ENCODE assay signal across 8 cellular contexts in the genomic region with DNA sequence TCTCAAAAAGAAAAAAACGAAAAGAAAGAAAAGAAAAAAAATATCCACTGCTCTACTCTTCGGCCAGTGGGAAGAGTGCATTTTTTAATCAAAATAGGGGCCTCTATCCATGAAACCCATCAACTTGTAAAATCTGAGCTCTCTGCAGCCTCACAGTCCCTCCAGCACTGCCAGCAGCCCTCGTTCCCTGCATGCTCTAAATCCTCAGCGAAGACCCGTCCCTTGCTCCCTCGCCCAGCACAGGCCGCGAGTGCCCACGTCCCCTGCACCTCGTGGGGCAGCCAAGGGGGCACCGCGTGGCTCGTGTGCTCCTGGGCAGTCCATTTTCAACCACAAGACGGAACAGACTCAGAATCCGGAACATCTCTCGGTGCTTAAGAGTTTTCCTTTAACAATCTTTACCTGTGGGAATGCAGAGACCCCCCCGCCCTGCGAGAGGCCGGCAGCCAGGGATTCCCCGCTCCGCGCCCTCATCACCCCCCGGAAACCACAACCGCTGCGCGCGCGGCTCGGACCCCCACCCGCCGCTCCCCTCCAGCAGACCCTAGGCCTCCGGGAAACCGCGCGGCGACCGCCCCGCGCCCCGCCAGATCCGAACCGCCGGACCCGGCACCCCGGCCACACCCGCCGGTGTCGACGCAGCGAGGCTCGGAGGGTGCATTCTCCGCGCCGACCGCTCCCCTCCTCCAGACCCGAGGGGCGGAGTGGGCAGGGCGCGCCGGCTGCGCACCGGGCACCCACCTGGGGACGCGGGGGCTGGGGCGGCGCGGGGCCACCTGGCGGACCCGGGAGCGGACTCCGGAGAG. TPM values are rescaled to one million over a fixed set of nuclear protein-coding genes. Genes with fewer than 3 reads are reported as not detected.
A peak's percentile ranks its signal among the peaks of the same experiment; 100 is the strongest.
DNase-seq lines count a peak whose midpoint lies in the region; ATAC-seq, FAIRE-seq and TF ChIP-seq lines count a peak whose summit lies in the region.

No MANE protein-coding gene starts in this region.

- TF ChIP-seq POLR2A in GM12878 (IDR thresholded peaks at IDR 0.05; ENCODE audit: low read depth, low read length) = no peak
- no peak for TF ChIP-seq POLR2A in vagina (IDR thresholded peaks at IDR 0.05)
- no peak for TF ChIP-seq POLR2A in erythroblast (IDR thresholded peaks at IDR 0.05; ENCODE audit: low read length)

- POLR2A ChIA-PET in GM12878 (lab: Charles Lee) = interaction anchor here (0.6 to 1.0 kb wide), 2 partner anchors 16 to 74 kb away, joined by 3 to 4 read pairs; no protein-coding TSS in a partner anchor

- TF ChIP-seq CTCF in GM12878 (IDR thresholded peaks at IDR 0.05 in 2 of 3, conservative IDR thresholded peaks at IDR 0.05 in 1 of 3; ENCODE audit: control insufficient read depth in 2 of 3, extremely low read depth in 1 of 3, insufficient read depth in 1 of 3, low read depth in 3 of 3, low read length in 3 of 3) (no peak), lung (IDR thresholded peaks at IDR 0.05; ENCODE audit: control extremely low read depth, extremely low read depth) (no peak), vagina (IDR thresholded peaks at IDR 0.05) (no peak)

- peak overlapping the region; percentile 77 for H3K9ac ChIP-seq in GM12878 (ENCODE audit: control insufficient read depth, insufficient read depth, low read length)

- H3K27me3 ChIP-seq in GM12878 (replicated peaks in 1 of 2; ENCODE audit: control insufficient read depth in 2 of 2, insufficient read depth in 2 of 2, low read length in 1 of 2) = peaks cover 2 to 7% of the 10 kb centered on the region in 2 experiments; a peak in 3 of 4 replicates
- H3K27me3 ChIP-seq in lung (ENCODE audit: control insufficient read depth, insufficient read depth) = no peaks in the 10 kb centered on the region
- H3K27me3 ChIP-seq in vagina = no peaks in the 10 kb centered on the region

- TF ChIP-seq EP300 in Ishikawa (IDR thresholded peaks at IDR 0.05; ENCODE audit: borderline replicate concordance) (no peak), GM12878 (IDR thresholded peaks at IDR 0.05; ENCODE audit: borderline replicate concordance in 1 of 2, control insufficient read depth in 1 of 2, low read depth in 2 of 2, low read length in 2 of 2) (no peak)

- in situ Hi-C loops in GM12878 (cut with MboI) = no loop called here

- H3K27ac ChIP-seq in GM12878 (ENCODE audit: control insufficient read depth, insufficient read depth) (peak overlapping the region; percentile 53), lung (ENCODE audit: low read depth in 1 of 2, low read length in 1 of 2) (peak overlapping the region; percentile 75 to 81), vagina (peak overlapping the region; percentile 84)

- H3K4me3 ChIP-seq in GM12878 (peak overlapping the region; percentile 83), lung (peak overlapping the region; percentile 63), vagina (peak overlapping the region; percentile 85 to 98)

- no peaks in the 10 kb centered on the region; a peak in 1 of 4 replicates for H3K36me3 ChIP-seq in GM12878 (ENCODE audit: control insufficient read depth in 2 of 2, insufficient read depth in 2 of 2, low read length in 1 of 2)
- H3K36me3 ChIP-seq in lung (ENCODE audit: control insufficient read depth in 2 of 2, insufficient read depth in 2 of 2, low read length in 2 of 2) = no peaks in the 10 kb centered on the region
- no peaks in the 10 kb centered on the region for H3K36me3 ChIP-seq in vagina

- H3K4me2 ChIP-seq in GM12878 (ENCODE audit: control insufficient read depth, insufficient read depth) = peak overlapping the region; percentile 85

- H4K20me1 ChIP-seq in GM12878 (ENCODE audit: control insufficient read depth, insufficient read depth) = 0 out of 2 replicates have a peak, but pooled peaks cover 2% of the 10 kb centered on the region

- RAD21 ChIA-PET in GM12878 (lab: Charles Lee; ENCODE audit: unreplicated experiment) = interaction anchor here (0.7 kb wide), 1 partner anchor 17 kb away, joined by 3 read pairs; a partner anchor contains a TSS

- TF ChIP-seq RAD21 in Ishikawa (IDR thresholded peaks at IDR 0.05; ENCODE audit: low read depth) = no peak
- TF ChIP-seq RAD21 in GM12878 (IDR thresholded peaks at IDR 0.05; ENCODE audit: insufficient read depth, low read depth, low read length) = no peak

- no peak for FAIRE-seq in GM12878 (lab: Jason Lieb, UNC)

- BruUV-seq in GM12878 (replicated peaks; lab: Mats Ljungman, UMichigan) = TSS peak; percentile 63

- H2AFZ ChIP-seq in GM12878 (ENCODE audit: control insufficient read depth, low read depth, low read length) = peak overlapping the region; percentile 94

- under 1% methylated on average over 37 of the region's 71 CpGs for WGBS in GM12878 (ENCODE audit: insufficient coverage, insufficient replicate concordance, low lambda C conversion rate, missing lambda C conversion rate)
- 1% methylated on average over 59 to 71 of the region's 71 CpGs for WGBS in lung, 2 donors

- no peak for ATAC-seq in GM12878
- peak; percentile 1 for ATAC-seq in lung (ENCODE audit: insufficient read depth, low FRiP score)

- SMC1A ChIA-PET in GM12878 (lab: Charles Lee; ENCODE audit: uncharacterized antibody, unreplicated experiment) = interaction anchor here (0.7 to 1.0 kb wide), 2 partner anchors 17 to 333 kb away, joined by 3 read pairs; a partner anchor contains a TSS

- H3K79me2 ChIP-seq in GM12878 (ENCODE audit: control insufficient read depth, insufficient read depth, low read length) = peaks cover 37% of the 10 kb centered on the region

- H3K4me1 ChIP-seq in GM12878 (ENCODE audit: control insufficient read depth, insufficient read depth, low read length) (peaks cover 20% of the 10 kb centered on the region), lung (ENCODE audit: control insufficient read depth in 2 of 2, insufficient read depth in 2 of 2, low read length in 2 of 2) (peaks cover 0 to 23% of the 10 kb centered on the region in 2 donors), vagina (peaks cover 54% of the 10 kb centered on the region)

- peak; percentile 42 for DNase-seq in DMS 273 (lab: John Stamatoyannopoulos, UW; ENCODE audit: unreplicated experiment)
- no peak for DNase-seq in DMS 273 treated with DMSO at 0.1 percent for 48 hours (lab: John Stamatoyannopoulos, UW)
- no peak for DNase-seq in GM12878 (ENCODE audit: low read depth, low spot score)
- DNase-seq in lung (ENCODE audit: low spot score) = no peak
- DNase-seq in vagina (ENCODE audit: extremely low spot score in 2 of 2) = no peak
- no peak for DNase-seq in UCSD-AML1 (lab: John Stamatoyannopoulos, UW; ENCODE audit: unreplicated experiment)
- no peak for DNase-seq in erythroblast (lab: John Stamatoyannopoulos, UW)

- H3K9me3 ChIP-seq in GM12878 (replicated peaks; ENCODE audit: control insufficient read depth, insufficient read depth, low read length) (no peaks in the 10 kb centered on the region; the same call in 2 of the 3 replicates), lung (ENCODE audit: control insufficient read depth in 2 of 2, insufficient read depth in 1 of 2, low read length in 1 of 2) (peaks cover 0 to 2% of the 10 kb centered on the region in 2 donors), vagina (no peaks in the 10 kb centered on the region)

- CTCF ChIA-PET in GM12878 (lab: Yijun Ruan, JAX) = interaction anchor here (0.7 to 1.0 kb wide), 2 partner anchors 13 to 16 kb away, joined by 3 to 4 read pairs; no protein-coding TSS in a partner anchor

- intact Hi-C loops in GM12878 (cut with micrococcal nuclease; ENCODE audit: unreplicated experiment) (no loop called here), vagina (cut with DNase I) (no loop called here)

RNA-seq across cellular contexts. Expression of a gene that starts 0.6 kb away (rescaled TPM):
- 95.4 and 118 TPM in 2 replicates for total RNA-seq in GM12878 (2013; cell fraction: nucleolus; rRNA removed)
- total RNA-seq in GM12878 (2014; rRNA removed) = 28.8 and 33.3 TPM in 2 replicates
- total RNA-seq in GM12878 (2014; rRNA removed; fragmentation: Illumina TruSeq; extraction: Trizol) = 23.9 and 24.2 TPM in 2 replicates
- total RNA-seq in GM12878 (2021) = 41.2 and 42.2 TPM in 2 replicates
- 11.7 TPM for polyA plus RNA-seq in GM12878 (2011; ENCODE audit: low read depth)
- 49.9 and 52.5 TPM in 2 replicates for polyA plus RNA-seq in GM12878 (2011; rRNA removed)
- 39.6 and 41.8 TPM in 2 replicates for polyA plus RNA-seq in GM12878 (2011; cell fraction: cytosol; rRNA removed)
- 45.9 and 49.2 TPM in 2 replicates for polyA plus RNA-seq in GM12878 (2011; cell fraction: nucleus; rRNA removed)
- 14.5 and 20.1 TPM in 2 replicates for polyA plus RNA-seq in GM12878 (2012)
- polyA plus RNA-seq in GM12878 (2014; fragmentation: Illumina TruSeq; extraction: Trizol) = 26.2 and 28.1 TPM in 2 replicates
- polyA plus RNA-seq in GM12878 (2014; fragmentation: Nextera tagmentation; extraction: Ambion mirVana) = 1 to 10 TPM; 2.8 to 4.5 TPM
- polyA plus RNA-seq in GM12878 (2014; rRNA removed) = 25.0 and 27.9 TPM in 2 replicates
- polyA plus RNA-seq in GM12878 (2016; fragmentation: Nextera tagmentation; extraction: Ambion mirVana) = 10 to 100 TPM; 30.0 to 31.2 TPM
- polyA minus RNA-seq in GM12878 (2011; rRNA and poly(A)+ RNA removed) = 69.3 and 75.6 TPM in 2 replicates
- polyA minus RNA-seq in GM12878 (2011; cell fraction: cytosol; rRNA and poly(A)+ RNA removed) = 23.0 and 25.9 TPM in 2 replicates
- polyA minus RNA-seq in GM12878 (2011; cell fraction: nucleus; rRNA and poly(A)+ RNA removed) = 27.4 and 39.7 TPM in 2 replicates
- total RNA-seq in lung = 10 to 100 TPM; 29.9 to 31.5 TPM
- 10 to 100 TPM in 1 of 2 donors, 1 to 10 TPM in 1; 8.9 to 15.1 TPM for polyA plus RNA-seq in lung
- total RNA-seq in vagina = 32.4 TPM

RNA-seq across cellular contexts. Expression of a gene that starts 1.3 kb away (rescaled TPM):
- total RNA-seq in GM12878 (2013; cell fraction: nucleolus; rRNA removed) = 0.13 TPM in 1 of 2 replicates, not detected in the other
- total RNA-seq in GM12878 (2014; rRNA removed) (0.05 and 0.06 TPM in 2 replicates), GM12878 (2014; rRNA removed; fragmentation: Illumina TruSeq; extraction: Trizol) (0.04 TPM in 1 of 2 replicates, not detected in the other), GM12878 (2021) (0.10 TPM in 1 of 2 replicates, not detected in the other), lung (1 to 10 TPM in 1 of 2 donors, under 1 TPM in 1; 0.94 to 1.6 TPM), vagina (0.49 TPM)
- not detected for polyA plus RNA-seq in GM12878 (2011; ENCODE audit: low read depth)
- polyA plus RNA-seq in GM12878 (2011; rRNA removed) (0.01 and 0.04 TPM in 2 replicates), GM12878 (2014; fragmentation: Illumina TruSeq; extraction: Trizol) (not detected in 2 replicates), GM12878 (2014; fragmentation: Nextera tagmentation; extraction: Ambion mirVana) (not detected), GM12878 (2014; rRNA removed) (not detected in 2 replicates), GM12878 (2016; fragmentation: Nextera tagmentation; extraction: Ambion mirVana) (not detected), lung (under 1 TPM; 0.14 to 0.55 TPM)
- 0.03 TPM in 1 of 2 replicates, not detected in the other for polyA plus RNA-seq in GM12878 (2011; cell fraction: cytosol; rRNA removed)
- polyA plus RNA-seq in GM12878 (2011; cell fraction: nucleus; rRNA removed) = 0.03 TPM in 1 of 2 replicates, not detected in the other
- 0.10 TPM in 1 of 2 replicates, not detected in the other for polyA plus RNA-seq in GM12878 (2012)
- 0.10 TPM in 1 of 2 replicates, not detected in the other for polyA minus RNA-seq in GM12878 (2011; rRNA and poly(A)+ RNA removed)
- polyA minus RNA-seq in GM12878 (2011; cell fraction: cytosol; rRNA and poly(A)+ RNA removed) = not detected in 2 replicates
- polyA minus RNA-seq in GM12878 (2011; cell fraction: nucleus; rRNA and poly(A)+ RNA removed) = 0.36 TPM in 1 of 2 replicates, not detected in the other

RNA-seq across cellular contexts. Expression of a gene that starts 17.3 kb away (rescaled TPM):
- 17.2 and 18.1 TPM in 2 replicates for total RNA-seq in GM12878 (2013; cell fraction: nucleolus; rRNA removed)
- total RNA-seq in GM12878 (2014; rRNA removed) (19.9 and 20.3 TPM in 2 replicates), GM12878 (2014; rRNA removed; fragmentation: Illumina TruSeq; extraction: Trizol) (7.9 and 8.5 TPM in 2 replicates), GM12878 (2021) (16.4 and 18.2 TPM in 2 replicates), lung (10 to 100 TPM; 14.2 to 20.1 TPM), vagina (12.5 TPM)
- polyA plus RNA-seq in GM12878 (2011; ENCODE audit: low read depth) = 6.7 TPM
- polyA plus RNA-seq in GM12878 (2011; rRNA removed) (12.2 and 13.0 TPM in 2 replicates), GM12878 (2014; fragmentation: Illumina TruSeq; extraction: Trizol) (9.3 and 10.5 TPM in 2 replicates), GM12878 (2014; fragmentation: Nextera tagmentation; extraction: Ambion mirVana) (10 to 100 TPM; 16.8 to 31.0 TPM), GM12878 (2014; rRNA removed) (9.9 and 10.2 TPM in 2 replicates), GM12878 (2016; fragmentation: Nextera tagmentation; extraction: Ambion mirVana) (10 to 100 TPM; 17.3 to 18.8 TPM), lung (10 to 100 TPM in 1 of 2 donors, 1 to 10 TPM in 1; 7.5 to 10.1 TPM)
- 7.9 and 8.0 TPM in 2 replicates for polyA plus RNA-seq in GM12878 (2011; cell fraction: cytosol; rRNA removed)
- 4.3 and 5.3 TPM in 2 replicates for polyA plus RNA-seq in GM12878 (2011; cell fraction: nucleus; rRNA removed)
- 9.7 and 10.4 TPM in 2 replicates for polyA plus RNA-seq in GM12878 (2012)
- 5.3 and 5.4 TPM in 2 replicates for polyA minus RNA-seq in GM12878 (2011; rRNA and poly(A)+ RNA removed)
- polyA minus RNA-seq in GM12878 (2011; cell fraction: cytosol; rRNA and poly(A)+ RNA removed) = 11.0 and 12.0 TPM in 2 replicates
- polyA minus RNA-seq in GM12878 (2011; cell fraction: nucleus; rRNA and poly(A)+ RNA removed) = 10.0 and 19.3 TPM in 2 replicates

RNA-seq across cellular contexts. Expression of a gene that starts 45.2 kb away (rescaled TPM):
- 1.3 and 1.7 TPM in 2 replicates for total RNA-seq in GM12878 (2013; cell fraction: nucleolus; rRNA removed)
- total RNA-seq in GM12878 (2014; rRNA removed) (0.11 TPM in 1 of 2 replicates, not detected in the other), GM12878 (2014; rRNA removed; fragmentation: Illumina TruSeq; extraction: Trizol) (not detected in 2 replicates), GM12878 (2021) (not detected in 2 replicates), lung (under 1 TPM; 0.09 to 0.14 TPM), vagina (0.74 TPM)
- 0.07 TPM for polyA plus RNA-seq in GM12878 (2011; ENCODE audit: low read depth)
- polyA plus RNA-seq in GM12878 (2011; rRNA removed) (0.15 and 0.17 TPM in 2 replicates), GM12878 (2014; fragmentation: Illumina TruSeq; extraction: Trizol) (not detected in 2 replicates), GM12878 (2014; fragmentation: Nextera tagmentation; extraction: Ambion mirVana) (not detected), GM12878 (2014; rRNA removed) (0.13 TPM in 1 of 2 replicates, not detected in the other), GM12878 (2016; fragmentation: Nextera tagmentation; extraction: Ambion mirVana) (under 1 TPM in 1 of 2 experiments, not detected in 1; 0.08 TPM), lung (under 1 TPM; 0.08 to 0.10 TPM)
- polyA plus RNA-seq in GM12878 (2011; cell fraction: cytosol; rRNA removed) = 0.03 and 0.10 TPM in 2 replicates
- 0.28 and 0.41 TPM in 2 replicates for polyA plus RNA-seq in GM12878 (2011; cell fraction: nucleus; rRNA removed)
- polyA plus RNA-seq in GM12878 (2012) = 0.14 and 0.18 TPM in 2 replicates
- polyA minus RNA-seq in GM12878 (2011; rRNA and poly(A)+ RNA removed) = 0.07 TPM in 1 of 2 replicates, not detected in the other
- not detected in 2 replicates for polyA minus RNA-seq in GM12878 (2011; cell fraction: cytosol; rRNA and poly(A)+ RNA removed)
- 0.12 TPM in 1 of 2 replicates, not detected in the other for polyA minus RNA-seq in GM12878 (2011; cell fraction: nucleus; rRNA and poly(A)+ RNA removed)
